Comparison of ENCODE assay signal across 22 cellular contexts in genomic region chr7:111920329-111920728, GRCh38.
"Had no signal": no experiment of that assay in that cellular context is flagged by ENCODE, and none has a peak within 500 bp of the region (broad histone marks: within the 10 kb centered on the region; RNA-seq: fewer than 3 reads in every experiment).

No MANE protein-coding gene starts in this region.

- H3K36me3 ChIP-seq: colonic mucosa, gastrocnemius medialis, prostate gland, right atrium auricular region had no signal

- ATAC-seq: esophagus mucosa; gastrocnemius medialis; naive thymus-derived CD4-positive, alpha-beta T cell; sciatic nerve; stimulated activated effector memory CD8-positive, alpha-beta T cell treated with anti-CD3 and anti-CD28 coated beads, Interleukin-12 subunit alpha, Interleukin-12 subunit beta, amount 100 ng/mL, for 72 hours; stimulated activated naive CD8-positive, alpha-beta T cell treated with anti-CD3 and anti-CD28 coated beads, Interleukin-15, Interleukin-2, amounts not matched to agents 100 U/mL and 50 U/mL, for 24 hours had no signal

- H3K27ac ChIP-seq: colonic mucosa, epithelial cell of prostate, gastrocnemius medialis, neural progenitor cell, prostate gland, right atrium auricular region, testis, tibial artery, upper lobe of left lung had no signal

- H3K9me3 ChIP-seq: colonic mucosa, gastrocnemius medialis, prostate gland, right atrium auricular region, testis, tibial artery, upper lobe of left lung had no signal

- H2AFZ ChIP-seq: neural progenitor cell had no signal

- H3K4me2 ChIP-seq: neural progenitor cell had no signal

- H3K4me3 ChIP-seq: colonic mucosa, gastrocnemius medialis, lung, neural progenitor cell, prostate gland, right atrium auricular region, testis, tibial artery, upper lobe of left lung had no signal

- H3K9ac ChIP-seq: neural progenitor cell had no signal

- H3K27me3 ChIP-seq: colonic mucosa, gastrocnemius medialis, neural progenitor cell, right atrium auricular region, testis, tibial artery, upper lobe of left lung had no signal

- DNase-seq: colonic mucosa; effector CD8-positive, alpha-beta T cell; endodermal cell; gastrocnemius medialis; head of caudate nucleus; midbrain; naive thymus-derived CD4-positive, alpha-beta T cell; stimulated activated CD4-positive, alpha-beta T cell treated with anti-CD3 and anti-CD28 coated beads, Interleukin-2, amount 100 ng/mL, for 24 hours; stimulated activated CD4-positive, alpha-beta T cell treated with anti-CD3 and anti-CD28 coated beads, Interleukin-4, amount 100 ng/mL, for 24 hours; stimulated activated naive CD8-positive, alpha-beta T cell treated with anti-CD3 and anti-CD28 coated beads, Interleukin-15, Interleukin-2, amounts not matched to agents 100 U/mL and 50 U/mL, for 24 hours; substantia nigra; testis; tibial artery; upper lobe of left lung had no signal

- H3K4me1 ChIP-seq: colonic mucosa, gastrocnemius medialis, prostate gland, right atrium auricular region, testis, tibial artery, upper lobe of left lung had no signal
